In the genomic region with DNA sequence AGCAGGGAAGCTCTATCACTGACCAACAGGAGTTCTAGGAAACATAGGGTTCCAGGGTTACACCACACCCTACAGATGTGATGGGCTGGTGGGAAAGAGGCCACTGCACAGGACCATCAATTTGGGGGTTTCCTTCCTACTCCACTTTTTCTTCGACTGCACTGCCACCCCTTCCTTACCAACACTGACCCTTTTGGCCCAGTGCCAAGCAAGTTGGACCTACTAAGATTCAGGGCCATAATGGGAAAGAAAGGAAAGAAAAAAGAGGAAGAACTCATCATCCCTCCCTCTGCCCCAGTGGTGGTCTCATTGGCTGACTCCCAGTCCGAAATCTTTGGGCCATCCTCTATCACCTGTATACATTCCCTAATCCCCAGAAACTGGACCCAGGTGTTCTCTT, we compare ENCODE assay signal across 9 cellular contexts. TPM values are rescaled to one million over a fixed set of nuclear protein-coding genes. Genes with fewer than 3 reads are reported as not detected.
"Had no signal": no experiment of that assay in that cellular context is flagged by ENCODE, and none has a peak within 500 bp of the region (broad histone marks: within the 10 kb centered on the region; RNA-seq: fewer than 3 reads in every experiment).

No MANE protein-coding gene starts in this region.

- H3K9me3 ChIP-seq: HAP-1 had no signal

- H3K36me3 ChIP-seq: HAP-1 had no signal

- H3K27ac ChIP-seq: GM23248, HL-60 had no signal

- H3K4me1 ChIP-seq: HAP-1 had no signal

- ATAC-seq: HCT116 had no signal

- H2AFZ ChIP-seq: GM23248 had no signal

- H3K9ac ChIP-seq: GM23248 had no signal

- DNase-seq: GOT3, H7, IMR-90, KG1 had no signal

- H3K4me3 ChIP-seq: GM23248, HAP-1 had no signal

RNA-seq across cellular contexts. Expression of a gene that starts 6.1 kb away (rescaled TPM):
- total RNA-seq: GM23248, H7, HT1080, IMR-90 had no signal
- polyA plus RNA-seq: GM23248, IMR-90 had no signal
